Comparison of ENCODE assay signal across 15 cellular contexts in the genomic region with DNA sequence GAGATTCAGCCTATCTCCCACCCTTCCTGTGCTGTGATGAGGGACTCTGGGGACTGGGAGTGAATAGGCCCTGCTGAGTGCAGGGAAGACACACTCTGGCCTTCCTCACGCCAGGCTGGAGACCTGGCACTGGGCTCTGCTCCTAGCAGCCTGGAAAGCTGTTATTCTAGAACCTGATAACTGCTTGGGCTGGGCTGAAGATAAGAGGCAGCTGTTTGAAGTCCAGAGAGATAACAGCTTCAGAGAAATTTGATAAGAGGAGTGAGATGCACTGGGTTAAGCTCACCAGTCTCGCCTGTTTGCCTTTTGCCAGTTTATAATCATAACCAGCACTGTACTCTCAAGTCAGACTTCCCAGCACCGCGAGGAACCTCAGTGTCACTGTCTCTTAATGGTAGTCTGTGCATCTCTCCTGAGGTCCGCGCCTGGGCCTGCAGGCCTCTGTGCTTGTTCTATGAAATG. TPM values are rescaled to one million over a fixed set of nuclear protein-coding genes. Genes with fewer than 3 reads are reported as not detected.
DNase-seq lines count a peak whose midpoint lies in the region; ATAC-seq and TF ChIP-seq lines count a peak whose summit lies in the region.
"Had no signal": no experiment of that assay in that cellular context is flagged by ENCODE, and none has a peak within 500 bp of the region (broad histone marks: within the 10 kb centered on the region; RNA-seq: fewer than 3 reads in every experiment).

No MANE protein-coding gene starts in this region.

- ATAC-seq in WTC11 (peak; percentile 59), GM21367 (IDR thresholded peaks at IDR 0.05; ENCODE audit: unreplicated experiment) (no peak), GM21717 (IDR thresholded peaks at IDR 0.05; ENCODE audit: unreplicated experiment) (no peak)
- no peak for ATAC-seq in stimulated activated naive CD8-positive, alpha-beta T cell treated with anti-CD3 and anti-CD28 coated beads, Interleukin-15, Interleukin-2, amounts not matched to agents 100 U/mL and 50 U/mL, for 24 hours
- ATAC-seq: psoas muscle; stimulated activated naive CD8-positive, alpha-beta T cell treated with anti-CD3 and anti-CD28 coated beads, Interleukin-15, amount 100 ng/mL, for 72 hours had no signal

- no peak overlapping the region for H3K4me3 Mint-ChIP-seq in WTC11
- H3K4me3 Mint-ChIP-seq in mesothelial cell of epicardium = no peak overlapping the region
- H3K4me3 Mint-ChIP-seq: activated T-helper 1 cell treated with anti-CD3 and anti-CD28 coated beads, Interleukin-12 subunit alpha, Interleukin-12 subunit beta, Interleukin-2, Interleukin-4 antibody, amounts not matched to agents 30 ng/mL and 10 ng/mL and 1 ng/mL, durations not matched to agents 14 hours and 24 hours and 36 hours; CD4-positive, CD25-positive, alpha-beta regulatory T cell; stimulated activated naive CD8-positive, alpha-beta T cell treated with anti-CD3 and anti-CD28 coated beads, Interleukin-15, amount 100 ng/mL, for 72 hours had no signal

- no peaks in the 10 kb centered on the region for H3K9me3 ChIP-seq in A673 (ENCODE audit: low read depth, low read length, poor library complexity, severe bottlenecking)
- H3K9me3 ChIP-seq: psoas muscle had no signal

- no peaks in the 10 kb centered on the region for H3K9me3 Mint-ChIP-seq in WTC11
- H3K9me3 Mint-ChIP-seq in mesothelial cell of epicardium = no peaks in the 10 kb centered on the region
- H3K9me3 Mint-ChIP-seq: activated T-helper 1 cell treated with anti-CD3 and anti-CD28 coated beads, Interleukin-12 subunit alpha, Interleukin-12 subunit beta, Interleukin-2, Interleukin-4 antibody, amounts not matched to agents 30 ng/mL and 10 ng/mL and 1 ng/mL, durations not matched to agents 14 hours and 24 hours and 36 hours; stimulated activated naive CD8-positive, alpha-beta T cell treated with anti-CD3 and anti-CD28 coated beads, Interleukin-15, amount 100 ng/mL, for 72 hours had no signal

- no peaks in the 10 kb centered on the region for H3K27me3 Mint-ChIP-seq in WTC11 (ENCODE audit: low read depth)
- no peaks in the 10 kb centered on the region for H3K27me3 Mint-ChIP-seq in mesothelial cell of epicardium (ENCODE audit: low read depth)
- H3K27me3 Mint-ChIP-seq: CD4-positive, CD25-positive, alpha-beta regulatory T cell; stimulated activated naive CD8-positive, alpha-beta T cell treated with anti-CD3 and anti-CD28 coated beads, Interleukin-15, amount 100 ng/mL, for 72 hours had no signal

- H3K4me1 Mint-ChIP-seq in WTC11 = peaks cover 9% of the 10 kb centered on the region
- peaks cover 26% of the 10 kb centered on the region for H3K4me1 Mint-ChIP-seq in mesothelial cell of epicardium
- H3K4me1 Mint-ChIP-seq: CD4-positive, CD25-positive, alpha-beta regulatory T cell; stimulated activated naive CD8-positive, alpha-beta T cell treated with anti-CD3 and anti-CD28 coated beads, Interleukin-15, amount 100 ng/mL, for 72 hours had no signal

- BruUV-seq in A673 (replicated peaks; lab: Mats Ljungman, UMichigan) = no TSS peak

- DNase-seq in D341Med (ENCODE audit: low spot score) = peak; percentile 26
- DNase-seq in NCI-H1436 (lab: John Stamatoyannopoulos, UW) = peak; percentile 75
- DNase-seq in WTC11 (ENCODE audit: low spot score) = no peak
- no peak for DNase-seq in mesothelial cell of epicardium (ENCODE audit: low spot score in 2 of 2, unreplicated experiment in 2 of 2)
- DNase-seq in stimulated activated naive CD8-positive, alpha-beta T cell treated with anti-CD3 and anti-CD28 coated beads, Interleukin-15, Interleukin-2, amounts not matched to agents 100 U/mL and 50 U/mL, for 24 hours = no peak
- no peak for DNase-seq in A673 (ENCODE audit: low spot score)
- DNase-seq: CD4-positive, CD25-positive, alpha-beta regulatory T cell; NCI-H1930; psoas muscle; stimulated activated CD4-positive, alpha-beta T cell treated with anti-CD3 and anti-CD28 coated beads, Interleukin-2, amount 100 ng/mL, for 48 hours; stimulated activated naive CD8-positive, alpha-beta T cell treated with anti-CD3 and anti-CD28 coated beads, Interleukin-15, amount 100 ng/mL, for 72 hours had no signal

- CTCF ChIA-PET in WTC11 (lab: Charles Lee) (interaction anchor here (1.0 to 1.5 kb wide), 2 partner anchors 59 to 77 kb away, joined by 3 read pairs; no protein-coding TSS in a partner anchor), A673 (lab: Charles Lee) (no interaction called here)

- H3K4me3 ChIP-seq in A673 (ENCODE audit: low read depth, low read length, poor library complexity, severe bottlenecking) = no peak overlapping the region
- H3K4me3 ChIP-seq: psoas muscle had no signal

- TF ChIP-seq CTCF in WTC11 (IDR thresholded peaks at IDR 0.05) (no peak), mesothelial cell of epicardium (IDR thresholded peaks at IDR 0.05; ENCODE audit: unreplicated experiment) (no peak), A673 (conservative IDR thresholded peaks at IDR 0.05; ENCODE audit: low read depth, low read length) (no peak)

- H3K36me3 Mint-ChIP-seq in WTC11 (no peaks in the 10 kb centered on the region), mesothelial cell of epicardium (no peaks in the 10 kb centered on the region)
- H3K36me3 Mint-ChIP-seq: CD4-positive, CD25-positive, alpha-beta regulatory T cell had no signal

- no peak overlapping the region for H3K27ac ChIP-seq in A673 (ENCODE audit: low read depth, low read length, poor library complexity, severe bottlenecking)
- H3K27ac ChIP-seq: psoas muscle had no signal

- no peaks in the 10 kb centered on the region for H3K36me3 ChIP-seq in A673 (ENCODE audit: insufficient read depth, low read length, poor library complexity, severe bottlenecking)

- intact Hi-C loops in A673 (cut with micrococcal nuclease; ENCODE audit: unreplicated experiment) = no loop called here

- H3K4me1 ChIP-seq in A673 (ENCODE audit: insufficient read depth, low read length, poor library complexity, severe bottlenecking) = no peaks in the 10 kb centered on the region
- H3K4me1 ChIP-seq: psoas muscle had no signal

- POLR2A ChIA-PET in WTC11 (lab: Charles Lee) (no interaction called here), A673 (lab: Charles Lee; ENCODE audit: low non-redundant PET) (no interaction called here)

- H3K27me3 ChIP-seq in A673 (replicated peaks; ENCODE audit: insufficient read depth, low read depth, low read length, poor library complexity) = no peaks in the 10 kb centered on the region

- H3K27ac Mint-ChIP-seq in WTC11 = no peak overlapping the region
- H3K27ac Mint-ChIP-seq in mesothelial cell of epicardium = peak overlapping the region; percentile 68
- H3K27ac Mint-ChIP-seq: activated T-helper 1 cell treated with anti-CD3 and anti-CD28 coated beads, Interleukin-12 subunit alpha, Interleukin-12 subunit beta, Interleukin-2, Interleukin-4 antibody, amounts not matched to agents 30 ng/mL and 10 ng/mL and 1 ng/mL, durations not matched to agents 14 hours and 24 hours and 36 hours; CD4-positive, CD25-positive, alpha-beta regulatory T cell; stimulated activated naive CD8-positive, alpha-beta T cell treated with anti-CD3 and anti-CD28 coated beads, Interleukin-15, amount 100 ng/mL, for 72 hours had no signal

TF ChIP-seq in WTC11, 78 proteins besides CTCF, POLR2A, EP300 and RAD21:
- TF ChIP-seq MLX (CRISPR knock-in tag; IDR thresholded peaks at IDR 0.05) (no peak), CREB1 (CRISPR knock-in tag; IDR thresholded peaks at IDR 0.05) (no peak), ATF1 (CRISPR knock-in tag; IDR thresholded peaks at IDR 0.05) (no peak), E2F5 (CRISPR knock-in tag; IDR thresholded peaks at IDR 0.05) (no peak), RELA (CRISPR knock-in tag; IDR thresholded peaks at IDR 0.05; ENCODE audit: borderline replicate concordance) (no peak)

RNA-seq across cellular contexts. Expression of gene GPR37L1, which starts 46.6 kb away (rescaled TPM):
- total RNA-seq in WTC11 (2021) (0.07 to 0.16 TPM (median 0.09 TPM) in 3 replicates), mesothelial cell of epicardium (0.07 to 0.11 TPM (median 0.09 TPM) in 3 replicates), A673 (2021) (not detected in 2 replicates)
- total RNA-seq: activated T-helper 1 cell treated with anti-CD3 and anti-CD28 coated beads, Interleukin-12 subunit alpha, Interleukin-12 subunit beta, Interleukin-2, Interleukin-4 antibody, amounts not matched to agents 30 ng/mL and 10 ng/mL and 1 ng/mL, durations not matched to agents 14 hours and 24 hours and 36 hours; CD4-positive, CD25-positive, alpha-beta regulatory T cell; mesenteric fat pad; psoas muscle had no signal

Comparison
In these comparisons a context has a peak if more than half of its experiments do, and no peak if none do; other contexts are left out.
1. DNase-seq: peak in D341Med (single experiment) and NCI-H1436 (single experiment); none in WTC11 (single experiment), mesothelial cell of epicardium (0 of 2), stimulated activated naive CD8-positive, alpha-beta T cell treated with anti-CD3 and anti-CD28 coated beads, Interleukin-15, Interleukin-2, amounts not matched to agents 100 U/mL and 50 U/mL, for 24 hours (single experiment) and A673 (single experiment).